ENCODE assay signal across 10 cellular contexts in the genomic region with DNA sequence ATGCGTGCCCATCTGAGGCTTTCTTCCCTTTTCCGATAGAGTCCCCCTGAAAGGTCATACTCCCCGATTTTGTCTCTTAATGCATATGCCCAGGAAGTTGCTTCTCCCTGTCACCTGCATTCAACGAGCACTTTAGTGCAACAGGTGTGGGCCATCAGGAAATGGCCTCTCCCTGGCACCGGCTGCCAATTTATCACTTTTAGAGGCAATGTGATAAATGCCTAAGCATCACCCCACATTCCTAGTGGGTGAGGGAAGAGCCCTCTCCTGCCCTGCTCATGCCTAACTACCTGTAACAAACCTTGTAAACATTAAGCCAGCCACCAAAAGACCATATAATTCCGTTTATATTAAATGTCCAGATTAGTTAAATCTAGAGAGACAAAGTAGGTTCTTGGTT. TPM values are rescaled to one million over a fixed set of nuclear protein-coding genes. Genes with fewer than 3 reads are reported as not detected.
DNase-seq lines count a peak whose midpoint lies in the region; ATAC-seq and TF ChIP-seq lines count a peak whose summit lies in the region.
"Had no signal": no experiment of that assay in that cellular context is flagged by ENCODE, and none has a peak within 500 bp of the region (broad histone marks: within the 10 kb centered on the region; RNA-seq: fewer than 3 reads in every experiment).

No MANE protein-coding gene starts in this region.

- peaks cover 6% of the 10 kb centered on the region for H3K27me3 Mint-ChIP-seq in CD4-positive, CD25-positive, alpha-beta regulatory T cell
- H3K27me3 Mint-ChIP-seq in IgD-negative memory B cell (no peaks in the 10 kb centered on the region), natural killer cell (ENCODE audit: low read depth in 2 of 2) (no peaks in the 10 kb centered on the region)
- H3K27me3 Mint-ChIP-seq in central memory CD8-positive, alpha-beta T cell, result no peaks in the 10 kb centered on the region

- no peak for ATAC-seq in CD4-positive, CD25-positive, alpha-beta regulatory T cell (ENCODE audit: low read depth in 2 of 2)
- ATAC-seq in central memory CD8-positive, alpha-beta T cell (replicated peaks; ENCODE audit: extremely low read depth, poor library complexity, severe bottlenecking), result no peak
- ATAC-seq in natural killer cell (no peak), GM18498 (IDR thresholded peaks at IDR 0.05; ENCODE audit: unreplicated experiment) (no peak), GM18520 (IDR thresholded peaks at IDR 0.05; ENCODE audit: unreplicated experiment) (no peak), Right ventricle myocardium inferior (no peak)

- no peak overlapping the region for H3K4me3 ChIP-seq in CD4-positive, CD25-positive, alpha-beta regulatory T cell (ENCODE audit: low read depth, low read length)

- H3K36me3 ChIP-seq in CD4-positive, CD25-positive, alpha-beta regulatory T cell (ENCODE audit: control insufficient read depth, insufficient read depth, low read length), result peaks cover 13% of the 10 kb centered on the region

- H3K9me3 Mint-ChIP-seq in CD4-positive, CD25-positive, alpha-beta regulatory T cell, result peaks cover 0 to 2% (median 0%) of the 10 kb centered on the region in 7 donors
- H3K9me3 Mint-ChIP-seq in IgD-negative memory B cell (no peaks in the 10 kb centered on the region), natural killer cell (no peaks in the 10 kb centered on the region)
- no peaks in the 10 kb centered on the region for H3K9me3 Mint-ChIP-seq in central memory CD8-positive, alpha-beta T cell

- H3K27ac ChIP-seq in CD4-positive, CD25-positive, alpha-beta regulatory T cell (ENCODE audit: insufficient read depth, low read length, poor library complexity, severe bottlenecking), result no peak overlapping the region

- intact Hi-C loops in natural killer cell (cut with micrococcal nuclease), result loop anchor here (10.0 kb wide), 1 partner anchor 183 kb away; no protein-coding TSS in a partner anchor
- intact Hi-C loops in Right ventricle myocardium inferior (cut with DNase I), result loop anchor here (5.0 kb wide), 3 partner anchors 91 to 209 kb away; a partner anchor contains a TSS

- H3K36me3 Mint-ChIP-seq in CD4-positive, CD25-positive, alpha-beta regulatory T cell, result peaks cover 12% of the 10 kb centered on the region
- H3K36me3 Mint-ChIP-seq in IgD-negative memory B cell, result no peaks in the 10 kb centered on the region
- peaks cover 30% of the 10 kb centered on the region for H3K36me3 Mint-ChIP-seq in central memory CD8-positive, alpha-beta T cell (ENCODE audit: insufficient read depth)
- no peaks in the 10 kb centered on the region for H3K36me3 Mint-ChIP-seq in natural killer cell

- no peak for TF ChIP-seq CTCF in natural killer cell (IDR thresholded peaks at IDR 0.05)

- peaks cover 35% of the 10 kb centered on the region for H3K4me1 ChIP-seq in CD4-positive, CD25-positive, alpha-beta regulatory T cell (ENCODE audit: control insufficient read depth, insufficient read depth, low read length, poor library complexity, severe bottlenecking)

- peak overlapping the region in 1 of 3 donors; percentile 95 for H3K27ac Mint-ChIP-seq in CD4-positive, CD25-positive, alpha-beta regulatory T cell
- peak overlapping the region in 2 of 3 donors; percentile 31 to 79 for H3K27ac Mint-ChIP-seq in IgD-negative memory B cell
- H3K27ac Mint-ChIP-seq in central memory CD8-positive, alpha-beta T cell (ENCODE audit: low read depth), result peak overlapping the region; percentile 70
- no peak overlapping the region for H3K27ac Mint-ChIP-seq in natural killer cell

- peaks cover 26 to 37% (median 30%) of the 10 kb centered on the region in 4 donors for H3K4me1 Mint-ChIP-seq in CD4-positive, CD25-positive, alpha-beta regulatory T cell
- peaks cover 23 to 33% (median 33%) of the 10 kb centered on the region in 3 donors for H3K4me1 Mint-ChIP-seq in IgD-negative memory B cell
- H3K4me1 Mint-ChIP-seq in central memory CD8-positive, alpha-beta T cell, result peaks cover 26% of the 10 kb centered on the region
- peaks cover 35 to 37% of the 10 kb centered on the region in 2 donors for H3K4me1 Mint-ChIP-seq in natural killer cell

- DNase-seq in CD4-positive, CD25-positive, alpha-beta regulatory T cell, result no peak
- DNase-seq in central memory CD8-positive, alpha-beta T cell (ENCODE audit: low spot score in 2 of 2), result no peak
- DNase-seq in natural killer cell (no peak), NCI-H524 (lab: John Stamatoyannopoulos, UW) (no peak), Right ventricle myocardium inferior (ENCODE audit: missing footprints) (no peak)
- DNase-seq: adrenal gland; stimulated activated CD4-positive, alpha-beta T cell treated with anti-CD3 and anti-CD28 coated beads, Interleukin-1b, Interleukin-23, amount 100 ng/mL, for 48 hours had no signal

- no peaks in the 10 kb centered on the region for H3K27me3 ChIP-seq in CD4-positive, CD25-positive, alpha-beta regulatory T cell (ENCODE audit: control insufficient read depth, insufficient read depth, low read length)
- H3K27me3 ChIP-seq: adrenal gland had no signal

- H3K4me3 Mint-ChIP-seq in CD4-positive, CD25-positive, alpha-beta regulatory T cell, result peak overlapping the region; percentile 93 to 98 (median 95)
- H3K4me3 Mint-ChIP-seq in IgD-negative memory B cell (peak overlapping the region; percentile 91 to 99 (median 96)), natural killer cell (peak overlapping the region; percentile 90)
- peak overlapping the region; percentile 92 for H3K4me3 Mint-ChIP-seq in central memory CD8-positive, alpha-beta T cell

- H3K9me3 ChIP-seq in CD4-positive, CD25-positive, alpha-beta regulatory T cell (ENCODE audit: control insufficient read depth in 2 of 2, low read length in 2 of 2), result no peaks in the 10 kb centered on the region
- H3K9me3 ChIP-seq: adrenal gland had no signal

RNA-seq across cellular contexts. Expression of a gene that starts 1.1 kb away (rescaled TPM):
- 14.0 TPM for total RNA-seq in CD4-positive, CD25-positive, alpha-beta regulatory T cell
- 10 to 100 TPM in 3 of 4 donors, 1 to 10 TPM in 1; 8.1 to 15.3 (median 12.5) TPM for polyA plus RNA-seq in CD4-positive, CD25-positive, alpha-beta regulatory T cell
- polyA plus RNA-seq in IgD-negative memory B cell, result 18.6 TPM
- total RNA-seq in natural killer cell (10 to 100 TPM; 18.5 to 22.2 (median 19.2) TPM), Right ventricle myocardium inferior (28.2 TPM)

Comparison
In these comparisons a context has a peak if more than half of its experiments do, and no peak if none do; other contexts are left out.
1. H3K27ac Mint-ChIP-seq: peak in IgD-negative memory B cell (2 of 3) and central memory CD8-positive, alpha-beta T cell (single experiment); none in natural killer cell (0 of 2).
2. Peak in every context shown above with its lines, with median percentiles within 50 percentile points of each other: H3K4me3 Mint-ChIP-seq.